8 cellular contexts compared by ENCODE assay signal in the genomic region with DNA sequence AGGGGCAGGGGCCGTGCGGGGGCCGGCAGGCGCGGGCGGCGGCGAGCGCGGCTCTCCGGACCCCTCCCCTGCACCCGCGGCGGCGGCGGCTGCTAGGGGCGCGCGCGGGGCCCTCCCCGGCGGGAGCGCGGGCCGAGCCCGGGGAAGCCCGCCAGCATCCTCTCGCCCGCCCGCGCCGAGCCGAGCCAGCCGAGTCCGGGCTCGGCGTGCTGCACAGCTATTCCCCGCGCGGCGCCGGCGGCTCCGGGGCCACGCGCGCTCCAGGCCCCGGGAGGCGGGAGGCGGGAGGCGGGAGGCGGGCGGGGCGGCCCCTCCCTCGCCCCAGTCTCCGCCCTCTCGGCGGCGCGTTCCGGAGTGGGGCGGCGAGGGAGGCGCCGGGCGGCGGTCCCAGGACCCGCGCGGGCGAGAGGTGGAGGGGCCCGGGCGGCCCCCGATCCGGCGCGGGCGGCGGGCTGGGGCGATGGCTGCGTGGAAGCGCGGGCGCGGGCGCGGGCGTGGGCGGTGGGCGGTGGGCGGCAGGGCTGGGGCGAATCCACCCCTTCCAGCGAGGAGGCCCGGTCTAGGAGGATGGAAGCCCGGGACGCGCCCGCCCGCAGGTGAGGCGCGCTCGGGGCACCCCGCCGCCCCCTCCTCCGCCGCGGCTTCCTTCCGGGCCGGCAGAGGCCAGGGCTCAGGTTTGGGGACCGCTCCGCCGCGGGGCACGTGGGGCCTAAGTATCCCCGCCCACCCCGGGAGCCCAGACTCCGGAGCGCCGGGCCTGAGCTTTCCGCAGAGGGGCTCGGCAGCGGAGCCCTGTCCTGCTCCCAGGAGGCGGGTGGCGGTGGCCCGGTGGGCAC. TPM values are rescaled to one million over a fixed set of nuclear protein-coding genes. Genes with fewer than 3 reads are reported as not detected.
DNase-seq lines count a peak whose midpoint lies in the region; ATAC-seq and TF ChIP-seq lines count a peak whose summit lies in the region.

A gene (minus strand): TSS at position 261 of the 836 bp plus-strand sequence. CDS start 1,250 bp downstream, outside the sequence.

- H3K27me3 ChIP-seq in right atrium auricular region, result no peaks in the 10 kb centered on the region

- H3K27ac ChIP-seq in C4-2B (peak within 1 kb of the TSS; percentile 81), angular gyrus (ENCODE audit: low read depth, low read length) (peak within 1 kb of the TSS; percentile 22), right atrium auricular region (peak within 1 kb of the TSS; percentile 53 to 68)

- no peaks in the 10 kb centered on the region for H3K36me3 ChIP-seq in right atrium auricular region

- H3K4me1 ChIP-seq in right atrium auricular region, result peaks cover 0 to 21% of the 10 kb centered on the region in 2 donors

- ATAC-seq in GM19324 (IDR thresholded peaks at IDR 0.05; ENCODE audit: low FRiP score, unreplicated experiment) (peak; percentile 58), HG03457 (IDR thresholded peaks at IDR 0.05; ENCODE audit: unreplicated experiment) (peak; percentile 47)

- DNase-seq in T-helper 1 cell (peak; percentile 43 to 64 (median 55)), right atrium auricular region (ENCODE audit: low spot score) (no peak), putamen (ENCODE audit: low spot score) (peak; percentile 73), NCI-H1048 (lab: John Stamatoyannopoulos, UW) (no peak)

- no peak for TF ChIP-seq CTCF in C4-2B (conservative IDR thresholded peaks at IDR 0.05)
- TF ChIP-seq CTCF in right atrium auricular region (IDR thresholded peaks at IDR 0.05), result no peak

- H3K4me3 ChIP-seq in right atrium auricular region, result peak within 1 kb of the TSS; percentile 54 to 58

- no peaks in the 10 kb centered on the region for H3K9me3 ChIP-seq in right atrium auricular region

RNA-seq across cellular contexts. Expression of the gene that starts here (rescaled TPM):
- 10 to 100 TPM; 14.1 to 28.4 TPM for total RNA-seq in right atrium auricular region

Comparison
In these comparisons a context has a peak if more than half of its experiments do, and no peak if none do; other contexts are left out.
1. H3K27ac ChIP-seq: peak in every context shown above with its lines; median percentile 81 in C4-2B; 60 in right atrium auricular region; 22 in angular gyrus.
2. DNase-seq: peak in T-helper 1 cell (5 of 5) and putamen (single experiment); none in right atrium auricular region (single experiment) and NCI-H1048 (single experiment).